1 cellular context compared by ENCODE assay signal in genomic region chr1:167938083-167938482, GRCh38.
TF ChIP-seq lines count a peak whose summit lies in the region.

No MANE protein-coding gene starts in this region.

TF ChIP-seq in liver, 16 proteins besides CTCF, POLR2A, EP300 and RAD21 (continued from another document):
- TF ChIP-seq EGR1 (IDR thresholded peaks at IDR 0.05; ENCODE audit: low read depth in 2 of 2) (no peak), TAF1 (conservative IDR thresholded peaks at IDR 0.05) (no peak), FOXA1 (IDR thresholded peaks at IDR 0.05) (no peak)
